Comparison of ENCODE assay signal across 8 cellular contexts in the genomic region with DNA sequence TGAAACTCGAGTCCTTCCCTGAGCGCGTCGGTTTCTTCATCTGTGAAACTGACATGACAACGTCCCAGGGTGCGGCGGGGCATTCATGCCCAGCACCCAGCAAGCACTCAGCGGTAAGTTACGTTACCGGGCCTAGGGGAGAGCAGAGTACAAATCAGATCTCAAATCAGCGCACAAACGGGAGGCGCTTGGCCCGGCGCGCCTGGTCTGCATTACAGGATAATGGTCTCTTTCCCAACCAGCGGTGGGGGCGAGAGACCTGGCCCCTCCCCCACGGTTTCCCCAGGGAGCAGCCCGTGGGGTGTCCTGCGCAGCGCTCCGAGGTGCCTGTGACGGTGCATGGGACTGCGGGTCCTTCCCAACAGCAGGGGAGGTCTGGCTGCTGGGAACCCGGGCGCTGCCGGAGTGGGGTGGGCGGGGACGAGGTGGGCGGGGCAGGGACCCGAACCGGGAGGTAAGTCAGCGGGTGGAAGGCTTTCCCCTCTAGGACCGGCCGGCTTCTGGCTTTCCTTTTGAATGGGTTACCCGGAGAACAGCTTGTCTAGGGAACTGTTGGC. TPM values are rescaled to one million over a fixed set of nuclear protein-coding genes. Genes with fewer than 3 reads are reported as not detected.
DNase-seq lines count a peak whose midpoint lies in the region; ATAC-seq, FAIRE-seq and TF ChIP-seq lines count a peak whose summit lies in the region.

No MANE protein-coding gene starts in this region.

- intact Hi-C loops in Caco-2 (cut with micrococcal nuclease; ENCODE audit: unreplicated experiment) (no loop called here), PC-3 (cut with micrococcal nuclease) (no loop called here), endothelial cell of umbilical vein (cut with micrococcal nuclease) (loop anchor here (5.0 kb wide), 1 partner anchor 263 kb away; no protein-coding TSS in a partner anchor)
- intact Hi-C loops in naive thymus-derived CD4-positive, alpha-beta T cell (cut with micrococcal nuclease): no loop called here

- BruUV-seq in Caco-2 (replicated peaks; lab: Mats Ljungman, UMichigan) (no TSS peak), PC-3 (replicated peaks; lab: Mats Ljungman, UMichigan) (TSS peak; percentile 24), endothelial cell of umbilical vein (replicated peaks; lab: Mats Ljungman, UMichigan) (no TSS peak)

- POLR2A ChIA-PET in Caco-2 (lab: Charles Lee) (interaction anchor here (0.6 to 1.1 kb wide), 2 partner anchors 18 to 46 kb away, joined by 4 to 6 read pairs; no protein-coding TSS in a partner anchor), PC-3 (lab: Charles Lee; ENCODE audit: unreplicated experiment) (no interaction called here), endothelial cell of umbilical vein (lab: Charles Lee) (no interaction called here)
- POLR2A ChIA-PET in naive thymus-derived CD4-positive, alpha-beta T cell (lab: Charles Lee): no interaction called here

- no peak for TF ChIP-seq POLR2A in endothelial cell of umbilical vein (IDR thresholded peaks at IDR 0.05; ENCODE audit: low read depth, low read length)

- no peaks in the 10 kb centered on the region for H3K9me3 Mint-ChIP-seq in Caco-2 (ENCODE audit: unreplicated experiment)
- H3K9me3 Mint-ChIP-seq in naive thymus-derived CD4-positive, alpha-beta T cell: peaks cover 0 to 6% (median 0%) of the 10 kb centered on the region in 11 donors

- no peak for DNase-seq in Caco-2
- DNase-seq in PC-3: peak; percentile 30
- DNase-seq in endothelial cell of umbilical vein (ENCODE audit: low read depth, low spot score): no peak
- DNase-seq in naive thymus-derived CD4-positive, alpha-beta T cell: no peak
- no peak for DNase-seq in NCI-H2029 treated with DMSO at 0.1 percent for 48 hours (lab: John Stamatoyannopoulos, UW)
- DNase-seq in SIG-M5 treated with dmso at 0.1 percent for 504 hours (lab: John Stamatoyannopoulos, UW; ENCODE audit: unreplicated experiment): no peak
- DNase-seq in NCI-H1417 treated with DMSO at 0.1 percent for 48 hours (lab: John Stamatoyannopoulos, UW): no peak

- H3K4me2 ChIP-seq in PC-3 (ENCODE audit: low read length) (peak overlapping the region; percentile 88), endothelial cell of umbilical vein (ENCODE audit: insufficient read depth, low read length) (peak overlapping the region; percentile 88)

- H3K79me2 ChIP-seq in PC-3 (ENCODE audit: low read length): peaks cover 59% of the 10 kb centered on the region
- H3K79me2 ChIP-seq in endothelial cell of umbilical vein (ENCODE audit: control insufficient read depth, insufficient read depth, low read length): peaks cover 15% of the 10 kb centered on the region

- no peaks in the 10 kb centered on the region for H4K20me1 ChIP-seq in PC-3 (ENCODE audit: low read length)
- no peaks in the 10 kb centered on the region for H4K20me1 ChIP-seq in endothelial cell of umbilical vein (replicated peaks; ENCODE audit: control insufficient read depth, extremely low read depth, insufficient read depth, low read length)

- no peak for ATAC-seq in PC-3
- ATAC-seq in naive thymus-derived CD4-positive, alpha-beta T cell: peak; percentile 23
- no peak for ATAC-seq in HG03460 (IDR thresholded peaks at IDR 0.05; ENCODE audit: unreplicated experiment)

- peaks cover 55% of the 10 kb centered on the region for H3K4me1 ChIP-seq in Caco-2
- H3K4me1 ChIP-seq in PC-3 (ENCODE audit: insufficient read depth, low read length): peaks cover 29% of the 10 kb centered on the region
- peaks cover 23% of the 10 kb centered on the region for H3K4me1 ChIP-seq in endothelial cell of umbilical vein (ENCODE audit: control insufficient read depth, extremely low read depth, insufficient read depth, low read length)
- peaks cover 4 to 8% of the 10 kb centered on the region in 2 donors for H3K4me1 ChIP-seq in naive thymus-derived CD4-positive, alpha-beta T cell (ENCODE audit: control insufficient read depth in 2 of 2, insufficient read depth in 2 of 2, low read length in 2 of 2)

- no peaks in the 10 kb centered on the region for H3K9me3 ChIP-seq in Caco-2
- H3K9me3 ChIP-seq in PC-3 (ENCODE audit: low read length): no peaks in the 10 kb centered on the region
- H3K9me3 ChIP-seq in endothelial cell of umbilical vein (replicated peaks; ENCODE audit: control insufficient read depth, insufficient read depth, low read length): no peaks in the 10 kb centered on the region
- H3K9me3 ChIP-seq in naive thymus-derived CD4-positive, alpha-beta T cell (ENCODE audit: control insufficient read depth in 2 of 3, low read length in 3 of 3): no peaks in the 10 kb centered on the region

- H3K36me3 Mint-ChIP-seq in Caco-2 (ENCODE audit: insufficient read depth, unreplicated experiment): peaks cover 9% of the 10 kb centered on the region
- peaks cover 0 to 5% (median 0%) of the 10 kb centered on the region in 5 donors for H3K36me3 Mint-ChIP-seq in naive thymus-derived CD4-positive, alpha-beta T cell

- H3K27me3 Mint-ChIP-seq in Caco-2 (ENCODE audit: insufficient read depth, unreplicated experiment): no peaks in the 10 kb centered on the region
- H3K27me3 Mint-ChIP-seq in naive thymus-derived CD4-positive, alpha-beta T cell: peaks cover 38 to 67% (median 42%) of the 10 kb centered on the region in 5 donors

- peak overlapping the region; percentile 79 for H3K9ac ChIP-seq in PC-3 (ENCODE audit: low read length)
- peak overlapping the region; percentile 79 for H3K9ac ChIP-seq in endothelial cell of umbilical vein (replicated peaks; ENCODE audit: extremely low read depth, insufficient read depth, low read length)

- no peaks in the 10 kb centered on the region for H3F3A ChIP-seq in PC-3 (ENCODE audit: low read length, unreplicated experiment)

- H3K36me3 ChIP-seq in Caco-2 (ENCODE audit: control insufficient read depth, insufficient read depth, low read length): no peaks in the 10 kb centered on the region; the same call in 1 of the 2 replicates
- H3K36me3 ChIP-seq in PC-3 (ENCODE audit: low read depth, low read length): no peaks in the 10 kb centered on the region
- H3K36me3 ChIP-seq in endothelial cell of umbilical vein (ENCODE audit: control insufficient read depth in 2 of 2, extremely low read depth in 1 of 2, insufficient read depth in 2 of 2, low read length in 2 of 2): no peaks in the 10 kb centered on the region
- H3K36me3 ChIP-seq in naive thymus-derived CD4-positive, alpha-beta T cell (ENCODE audit: control insufficient read depth in 2 of 3, insufficient read depth in 3 of 3, low read length in 3 of 3): no peaks in the 10 kb centered on the region

- dilution Hi-C loops in endothelial cell of umbilical vein (cut with MboI; ENCODE audit: extremely low pct_ligation_motif_present, low sequenced_read_pairs): no loop called here

- TF ChIP-seq CTCF in Caco-2 (IDR thresholded peaks at IDR 0.05; ENCODE audit: insufficient read depth in 1 of 2, low read depth in 1 of 2, low read length in 1 of 2, severe bottlenecking in 1 of 2, unreplicated experiment in 1 of 2) (no peak), PC-3 (conservative IDR thresholded peaks at IDR 0.05; ENCODE audit: low read depth, low read length) (no peak), endothelial cell of umbilical vein (IDR thresholded peaks at IDR 0.05; ENCODE audit: extremely low read depth in 1 of 2, insufficient read depth in 1 of 2, low read depth in 1 of 2, low read length in 2 of 2) (no peak)

- peak overlapping the region; percentile 43 for H3K27ac Mint-ChIP-seq in Caco-2 (ENCODE audit: unreplicated experiment)
- H3K27ac Mint-ChIP-seq in naive thymus-derived CD4-positive, alpha-beta T cell: no peak overlapping the region

- H3K27me3 ChIP-seq in Caco-2 (replicated peaks; ENCODE audit: control insufficient read depth, insufficient read depth, low read length) (no peaks in the 10 kb centered on the region), PC-3 (ENCODE audit: low read length) (no peaks in the 10 kb centered on the region), endothelial cell of umbilical vein (ENCODE audit: control insufficient read depth in 2 of 2, insufficient read depth in 2 of 2, low read length in 2 of 2) (peaks cover 9 to 11% of the 10 kb centered on the region in 2 experiments)
- H3K27me3 ChIP-seq in naive thymus-derived CD4-positive, alpha-beta T cell (ENCODE audit: control insufficient read depth in 2 of 2, insufficient read depth in 2 of 2, low read length in 2 of 2): peaks cover 0 to 5% of the 10 kb centered on the region in 2 donors

- peak; percentile 43 for FAIRE-seq in endothelial cell of umbilical vein (lab: Jason Lieb, UNC)

- peak overlapping the region; percentile 79 for H2AFZ ChIP-seq in PC-3 (ENCODE audit: low read length)
- H2AFZ ChIP-seq in endothelial cell of umbilical vein (ENCODE audit: low read depth, low read length): peak overlapping the region; percentile 3

- no peaks in the 10 kb centered on the region for H3K9me2 ChIP-seq in PC-3 (replicated peaks; ENCODE audit: low read length)

- H3K4me1 Mint-ChIP-seq in Caco-2 (ENCODE audit: low read depth, unreplicated experiment): peaks cover 22% of the 10 kb centered on the region
- peaks cover 8 to 43% (median 37%) of the 10 kb centered on the region in 7 donors for H3K4me1 Mint-ChIP-seq in naive thymus-derived CD4-positive, alpha-beta T cell

- peak overlapping the region; percentile 87 for H3K4me3 Mint-ChIP-seq in Caco-2 (ENCODE audit: unreplicated experiment)
- H3K4me3 Mint-ChIP-seq in naive thymus-derived CD4-positive, alpha-beta T cell: peak overlapping the region; percentile 60 to 81 (median 76)

- CTCF ChIA-PET in Caco-2 (lab: Charles Lee) (interaction anchor here (0.6 to 4.2 kb wide), 3 partner anchors 19 to 27 kb away, joined by 3 to 21 read pairs (median 4); no protein-coding TSS in a partner anchor), PC-3 (lab: Charles Lee) (interaction anchor here (1.4 kb wide), 1 partner anchor 14 kb away, joined by 3 read pairs; no protein-coding TSS in a partner anchor), endothelial cell of umbilical vein (lab: Charles Lee) (interaction anchor here (0.8 to 7.8 kb wide), 10 partner anchors 14 to 146 kb away, joined by 3 to 211 read pairs (median 6); no protein-coding TSS in a partner anchor)
- CTCF ChIA-PET in naive thymus-derived CD4-positive, alpha-beta T cell (lab: Charles Lee): no interaction called here

- H3K27ac ChIP-seq in PC-3 (ENCODE audit: low read length): no peak overlapping the region
- H3K27ac ChIP-seq in endothelial cell of umbilical vein (ENCODE audit: insufficient read depth, low read depth, low read length): no peak overlapping the region
- no peak overlapping the region for H3K27ac ChIP-seq in naive thymus-derived CD4-positive, alpha-beta T cell (ENCODE audit: low read depth, low read length)

- H3K4me3 ChIP-seq in Caco-2 (ENCODE audit: low read depth, low read length): peak overlapping the region; percentile 71
- H3K4me3 ChIP-seq in PC-3 (ENCODE audit: low read length): peak overlapping the region; percentile 76
- peak overlapping the region; percentile 23 to 53 (median 42) for H3K4me3 ChIP-seq in endothelial cell of umbilical vein (replicated peaks in 1 of 3; ENCODE audit: insufficient read depth in 1 of 3, low read depth in 1 of 3, low read length in 3 of 3)
- H3K4me3 ChIP-seq in naive thymus-derived CD4-positive, alpha-beta T cell (ENCODE audit: low read length): peak overlapping the region; percentile 20

- H3K9me1 ChIP-seq in endothelial cell of umbilical vein (replicated peaks; ENCODE audit: control insufficient read depth, extremely low read depth, insufficient read depth, low read length): no peaks in the 10 kb centered on the region

RNA-seq across cellular contexts. Expression of a gene that starts 1.0 kb away (rescaled TPM):
- total RNA-seq in Caco-2 (2022): 24.7 and 25.0 TPM in 2 replicates
- total RNA-seq in PC-3 (2014; rRNA removed): 12.6 and 20.8 TPM in 2 replicates
- total RNA-seq in endothelial cell of umbilical vein: 10.5 and 13.7 TPM in 2 replicates
- polyA plus RNA-seq in endothelial cell of umbilical vein: 11.5 and 13.9 TPM in 2 replicates
- polyA plus RNA-seq in endothelial cell of umbilical vein (2011; cell fraction: cytosol; rRNA removed): 10.1 TPM in 2 replicates
- 9.5 and 11.3 TPM in 2 replicates for polyA plus RNA-seq in endothelial cell of umbilical vein (2011; cell fraction: nucleus; rRNA removed)
- 8.6 and 8.9 TPM in 2 replicates for polyA plus RNA-seq in endothelial cell of umbilical vein (2012)
- 5.9 and 8.2 TPM in 2 replicates for polyA minus RNA-seq in endothelial cell of umbilical vein
- polyA minus RNA-seq in endothelial cell of umbilical vein (2011; cell fraction: cytosol; rRNA and poly(A)+ RNA removed): 3.9 TPM
- polyA minus RNA-seq in endothelial cell of umbilical vein (2011; cell fraction: nucleus; rRNA and poly(A)+ RNA removed): 2.6 and 3.5 TPM in 2 replicates
- total RNA-seq in naive thymus-derived CD4-positive, alpha-beta T cell: under 1 TPM in 4 of 5 experiments, not detected in 1; 0.16 to 0.79 (median 0.56) TPM
- not detected for polyA plus RNA-seq in naive thymus-derived CD4-positive, alpha-beta T cell

Comparison
In these comparisons a context has a peak if more than half of its experiments do, and no peak if none do; other contexts are left out.
1. H3K4me3 ChIP-seq: peak in every context shown above with its lines; median percentile 76 in PC-3; 71 in Caco-2; 42 in endothelial cell of umbilical vein; 20 in naive thymus-derived CD4-positive, alpha-beta T cell.